In genomic region chr2:31390324-31390723, GRCh38 we compare ENCODE assay signal across 22 cellular contexts. TPM values are rescaled to one million over a fixed set of nuclear protein-coding genes. Genes with fewer than 3 reads are reported as not detected.
"Had no signal": no experiment of that assay in that cellular context is flagged by ENCODE, and none has a peak within 500 bp of the region (broad histone marks: within the 10 kb centered on the region; RNA-seq: fewer than 3 reads in every experiment).

No MANE protein-coding gene starts in this region.

- H3K9ac ChIP-seq: parathyroid adenoma had no signal

- H3K4me2 ChIP-seq: hepatocyte had no signal

- H3K27ac Mint-ChIP-seq: activated CD4-positive, alpha-beta memory T cell treated with anti-CD3 and anti-CD28 coated beads, Interleukin-2, amount 10 ng/mL, durations not matched to agents 7 days and 5 days; activated naive CD4-positive, alpha-beta T cell treated with anti-CD3 and anti-CD28 coated beads for 36 hours; activated T-helper 2 cell treated with anti-CD3 and anti-CD28 coated beads, Interferon-gamma antibody, Interleukin-2, Interleukin-4, amounts not matched to agents 10 μg/mL and 5 μg/mL and 100 μg/mL, durations not matched to agents 14 hours and 24 hours and 36 hours; mesothelial cell of epicardium; nephron had no signal

- H3K9me3 ChIP-seq: esophagus muscularis mucosa, lower lobe of right lung, thyroid gland had no signal

- H3K27ac ChIP-seq: esophagus muscularis mucosa, hepatocyte, lower lobe of right lung, parathyroid adenoma, thyroid gland had no signal

- H3K9me3 Mint-ChIP-seq: activated CD4-positive, alpha-beta memory T cell treated with anti-CD3 and anti-CD28 coated beads, Interleukin-2, amount 10 ng/mL, durations not matched to agents 7 days and 5 days; activated naive CD4-positive, alpha-beta T cell treated with anti-CD3 and anti-CD28 coated beads for 36 hours; activated T-helper 2 cell treated with anti-CD3 and anti-CD28 coated beads, Interferon-gamma antibody, Interleukin-2, Interleukin-4, amounts not matched to agents 10 μg/mL and 5 μg/mL and 100 μg/mL, durations not matched to agents 14 hours and 24 hours and 36 hours; nephron had no signal

- H3K79me2 ChIP-seq: hepatocyte, parathyroid adenoma had no signal

- H3K4me3 ChIP-seq: esophagus muscularis mucosa, hepatocyte, lower lobe of right lung, thyroid gland had no signal

- H3K27me3 ChIP-seq: esophagus muscularis mucosa, hepatocyte, thyroid gland had no signal

- H3K4me1 ChIP-seq: esophagus muscularis mucosa, lower lobe of right lung, parathyroid adenoma, thyroid gland had no signal

- H3K4me3 Mint-ChIP-seq: activated CD4-positive, alpha-beta memory T cell treated with anti-CD3 and anti-CD28 coated beads, Interleukin-2, amount 10 ng/mL, durations not matched to agents 7 days and 5 days; activated naive CD4-positive, alpha-beta T cell treated with anti-CD3 and anti-CD28 coated beads for 36 hours; mesothelial cell of epicardium; nephron had no signal

- FAIRE-seq: endometrium had no signal

- H3K4me1 Mint-ChIP-seq: mesothelial cell of epicardium, nephron had no signal

- H2AFZ ChIP-seq: hepatocyte, parathyroid adenoma had no signal

- H3K36me3 ChIP-seq: esophagus muscularis mucosa, lower lobe of right lung, thyroid gland had no signal

- H3K36me3 Mint-ChIP-seq: mesothelial cell of epicardium had no signal

- DNase-seq: activated CD4-positive, alpha-beta memory T cell treated with anti-CD3 and anti-CD28 coated beads, Interleukin-2, amount 10 ng/mL, durations not matched to agents 7 days and 5 days; activated CD4-positive, alpha-beta T cell treated with anti-CD3 and anti-CD28 coated beads for 48 hours; activated CD4-positive, CD25-positive, alpha-beta regulatory T cell; activated naive CD4-positive, alpha-beta T cell treated with anti-CD3 and anti-CD28 coated beads for 36 hours; activated T-cell treated with anti-CD3 and anti-CD28 coated beads, Interleukin-2, amount 50 U/mL, for 1 hour; aorta; cerebellar nuclear complex; cortex of kidney; left colon; lower lobe of right lung; stimulated activated CD8-positive, alpha-beta memory T cell treated with anti-CD3 and anti-CD28 coated beads, Interleukin-4, amount 100 ng/mL, for 48 hours; stimulated activated naive CD4-positive, alpha-beta T cell; T-helper 1 cell; T-helper 9 cell; thyroid gland had no signal

RNA-seq across cellular contexts. Expression of gene XDH, which starts 24.2 kb away (rescaled TPM):
- total RNA-seq: activated naive CD4-positive, alpha-beta T cell treated with anti-CD3 and anti-CD28 coated beads for 36 hours; activated T-helper 2 cell treated with anti-CD3 and anti-CD28 coated beads, Interferon-gamma antibody, Interleukin-2, Interleukin-4, amounts not matched to agents 10 μg/mL and 5 μg/mL and 100 μg/mL, durations not matched to agents 14 hours and 24 hours and 36 hours; aorta had no signal
